9 cellular contexts compared by ENCODE assay signal in the genomic region with DNA sequence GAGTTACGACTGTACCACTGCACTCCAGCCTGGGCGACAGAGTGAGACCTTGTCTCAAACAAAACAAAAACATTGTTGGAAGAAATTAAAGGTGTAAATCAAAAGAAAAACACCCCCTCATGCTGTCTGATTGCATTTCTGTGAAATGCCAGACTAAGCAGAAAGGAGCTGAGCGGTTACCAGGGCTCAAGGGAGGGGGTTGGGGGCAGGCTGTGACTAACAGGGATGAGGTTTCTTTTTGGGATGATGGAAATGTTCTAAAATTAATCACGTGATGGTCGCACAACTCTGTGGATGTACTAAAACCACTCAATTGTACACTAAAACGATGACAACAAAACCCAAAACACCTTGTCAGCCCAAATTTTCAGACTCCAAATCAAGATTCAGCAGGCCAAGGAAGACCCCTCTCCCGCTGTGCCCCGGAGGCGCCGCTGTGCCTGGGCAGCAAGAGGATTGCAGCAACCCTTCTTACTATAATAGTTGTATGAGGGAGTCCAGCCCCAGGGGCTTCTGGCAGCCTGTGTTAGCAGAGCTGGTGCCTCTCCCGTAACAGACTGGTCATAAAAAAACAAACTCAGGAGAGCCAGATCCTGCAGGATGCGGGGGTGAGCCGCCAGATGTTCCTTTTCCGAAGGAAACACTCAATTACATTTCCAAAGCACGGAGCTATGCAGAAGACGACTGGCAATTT. TPM values are rescaled to one million over a fixed set of nuclear protein-coding genes. Genes with fewer than 3 reads are reported as not detected.
DNase-seq lines count a peak whose midpoint lies in the region; ATAC-seq and TF ChIP-seq lines count a peak whose summit lies in the region.
"Had no signal": no experiment of that assay in that cellular context is flagged by ENCODE, and none has a peak within 500 bp of the region (broad histone marks: within the 10 kb centered on the region; RNA-seq: fewer than 3 reads in every experiment).

No MANE protein-coding gene starts in this region.

- no peak for ATAC-seq in HG03565 (IDR thresholded peaks at IDR 0.05; ENCODE audit: unreplicated experiment)

- H3K36me3 ChIP-seq in BE2C (peaks cover 42% of the 10 kb centered on the region), SK-N-SH (replicated peaks in 1 of 2; ENCODE audit: control insufficient read depth in 1 of 2, insufficient read depth in 2 of 2, low read length in 1 of 2) (peaks cover 18 to 36% of the 10 kb centered on the region in 2 experiments)

- H3K27me3 ChIP-seq in BE2C (no peaks in the 10 kb centered on the region), SK-N-SH (ENCODE audit: insufficient read depth) (no peaks in the 10 kb centered on the region)

- H3K9ac ChIP-seq in SK-N-SH: no peak overlapping the region; the same call in 1 of the 2 replicates

- peak overlapping the region; percentile 60 for H3K4me3 Mint-ChIP-seq in osteocyte (ENCODE audit: unreplicated experiment)

- H3K4me3 ChIP-seq in BE2C (ENCODE audit: low read depth, low read length) (peak overlapping the region; percentile 19), SK-N-SH (ENCODE audit: low read depth in 2 of 2, low read length in 1 of 2) (no peak overlapping the region), fibroblast of pulmonary artery (replicated peaks; ENCODE audit: low read depth, low read length) (no peak overlapping the region)

- peak overlapping the region; percentile 47; the same call in 1 of the 2 replicates for H3K4me2 ChIP-seq in SK-N-SH

- H2AFZ ChIP-seq in SK-N-SH (ENCODE audit: low read depth): no peak overlapping the region

- H3K27ac ChIP-seq in SK-N-SH (ENCODE audit: low read depth in 2 of 2, low read length in 1 of 2): peak overlapping the region; percentile 45 to 94

- H3F3A ChIP-seq in SK-N-SH (replicated peaks; ENCODE audit: insufficient read depth): no peaks in the 10 kb centered on the region

- WGBS in SK-N-SH (ENCODE audit: low lambda C conversion rate): 42% methylated on average over 15 of the region's 16 CpGs

- TF ChIP-seq CTCF in BE2C (IDR thresholded peaks at IDR 0.05; ENCODE audit: low read depth, low read length) (no peak), SK-N-SH (IDR thresholded peaks at IDR 0.05) (no peak), fibroblast of pulmonary artery (IDR thresholded peaks at IDR 0.05; ENCODE audit: low read length, missing control alignments) (no peak), osteocyte (IDR thresholded peaks at IDR 0.05) (no peak)

- H3K36me3 Mint-ChIP-seq in osteocyte (ENCODE audit: unreplicated experiment): peaks cover 20% of the 10 kb centered on the region

- peak overlapping the region; percentile 96 for H3K27ac Mint-ChIP-seq in osteocyte (ENCODE audit: unreplicated experiment)

- H3K79me2 ChIP-seq in SK-N-SH (ENCODE audit: insufficient read depth): peaks cover 21% of the 10 kb centered on the region; the same call in 1 of the 2 replicates

- TF ChIP-seq EP300 in SK-N-SH (IDR thresholded peaks at IDR 0.05; ENCODE audit: borderline replicate concordance in 1 of 2, low read depth in 1 of 2, low read length in 1 of 2): peak in 1 of 2 experiments; percentile 75; a peak in 1 of 4 replicates

- no peak for TF ChIP-seq RAD21 in SK-N-SH (IDR thresholded peaks at IDR 0.05; ENCODE audit: low read length)

- peak; percentile 90 for DNase-seq in BE2C
- peak; percentile 91 for DNase-seq in SK-N-SH
- DNase-seq in fibroblast of pulmonary artery (ENCODE audit: low read depth): peak; percentile 71
- DNase-seq in osteocyte (ENCODE audit: extremely low spot score, unreplicated experiment): peak; percentile 92
- DNase-seq in activated naive CD4-positive, alpha-beta T cell treated with Interleukin-2 at 50 U/mL for 16 hours: no peak
- no peak for DNase-seq in HuH-7.5 (ENCODE audit: low spot score)
- DNase-seq in RKO (ENCODE audit: low spot score): no peak
- DNase-seq: islet precursor cell had no signal

- CTCF ChIA-PET in SK-N-SH (lab: Yijun Ruan, JAX): interaction anchor here (0.7 to 6.2 kb wide), 14 partner anchors 16 to 144 kb away, joined by 3 to 44 read pairs (median 5); a partner anchor contains a TSS

- H3K4me1 Mint-ChIP-seq in osteocyte (ENCODE audit: unreplicated experiment): peaks cover 34% of the 10 kb centered on the region

- no peaks in the 10 kb centered on the region for H3K9me2 ChIP-seq in SK-N-SH

- H3K9me3 ChIP-seq in BE2C (no peaks in the 10 kb centered on the region), SK-N-SH (no peaks in the 10 kb centered on the region)

- no peaks in the 10 kb centered on the region for H3K27me3 Mint-ChIP-seq in osteocyte (ENCODE audit: unreplicated experiment)

- POLR2A ChIA-PET in SK-N-SH (lab: Yijun Ruan, JAX): interaction anchor here (1.1 to 1.5 kb wide), 2 partner anchors 31 to 107 kb away, joined by 6 to 10 read pairs; a partner anchor contains a TSS

- no peaks in the 10 kb centered on the region for H3K9me3 Mint-ChIP-seq in osteocyte (ENCODE audit: unreplicated experiment)

- H4K20me1 ChIP-seq in SK-N-SH (ENCODE audit: insufficient read depth): peaks cover 23% of the 10 kb centered on the region; the same call in 1 of the 2 replicates

- H3K4me1 ChIP-seq in BE2C (peaks cover 47% of the 10 kb centered on the region), SK-N-SH (ENCODE audit: control insufficient read depth in 1 of 2, insufficient read depth in 2 of 2, low read depth in 1 of 2, low read length in 1 of 2) (peaks cover 13 to 66% of the 10 kb centered on the region in 2 experiments)

TF ChIP-seq in SK-N-SH, 30 proteins besides CTCF, POLR2A, EP300 and RAD21:
- TF ChIP-seq TCF12 (IDR thresholded peaks at IDR 0.05): peak; percentile 55
- no peak for TF ChIP-seq YY1 (IDR thresholded peaks at IDR 0.05; ENCODE audit: low read depth)
- TF ChIP-seq NFIC (IDR thresholded peaks at IDR 0.05; ENCODE audit: borderline replicate concordance): no peak; the same call in 1 of the 2 replicates
- no peak for TF ChIP-seq TEAD4 (IDR thresholded peaks at IDR 0.05; ENCODE audit: borderline replicate concordance, insufficient read depth)
- TF ChIP-seq RCOR1 (IDR thresholded peaks at IDR 0.05; ENCODE audit: low read length): peak; percentile 69; the same call in 1 of the 2 replicates
- TF ChIP-seq, protein P1, sequence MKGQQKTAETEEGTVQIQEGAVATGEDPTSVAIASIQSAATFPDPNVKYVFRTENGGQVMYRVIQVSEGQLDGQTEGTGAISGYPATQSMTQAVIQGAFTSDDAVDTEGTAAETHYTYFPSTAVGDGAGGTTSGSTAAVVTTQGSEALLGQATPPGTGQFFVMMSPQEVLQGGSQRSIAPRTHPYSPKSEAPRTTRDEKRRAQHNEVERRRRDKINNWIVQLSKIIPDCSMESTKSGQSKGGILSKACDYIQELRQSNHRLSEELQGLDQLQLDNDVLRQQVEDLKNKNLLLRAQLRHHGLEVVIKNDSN (IDR thresholded peaks at IDR 0.05; ENCODE audit: borderline replicate concordance, low read depth): peak; percentile 43; the same call in 1 of the 2 replicates
- TF ChIP-seq GATA2 (CRISPR knock-in tag; IDR thresholded peaks at IDR 0.05): peak; percentile 39; the same call in 1 of the 2 replicates
- TF ChIP-seq GABPA (IDR thresholded peaks at IDR 0.05; ENCODE audit: low read depth): no peak
- TF ChIP-seq, protein P2, sequence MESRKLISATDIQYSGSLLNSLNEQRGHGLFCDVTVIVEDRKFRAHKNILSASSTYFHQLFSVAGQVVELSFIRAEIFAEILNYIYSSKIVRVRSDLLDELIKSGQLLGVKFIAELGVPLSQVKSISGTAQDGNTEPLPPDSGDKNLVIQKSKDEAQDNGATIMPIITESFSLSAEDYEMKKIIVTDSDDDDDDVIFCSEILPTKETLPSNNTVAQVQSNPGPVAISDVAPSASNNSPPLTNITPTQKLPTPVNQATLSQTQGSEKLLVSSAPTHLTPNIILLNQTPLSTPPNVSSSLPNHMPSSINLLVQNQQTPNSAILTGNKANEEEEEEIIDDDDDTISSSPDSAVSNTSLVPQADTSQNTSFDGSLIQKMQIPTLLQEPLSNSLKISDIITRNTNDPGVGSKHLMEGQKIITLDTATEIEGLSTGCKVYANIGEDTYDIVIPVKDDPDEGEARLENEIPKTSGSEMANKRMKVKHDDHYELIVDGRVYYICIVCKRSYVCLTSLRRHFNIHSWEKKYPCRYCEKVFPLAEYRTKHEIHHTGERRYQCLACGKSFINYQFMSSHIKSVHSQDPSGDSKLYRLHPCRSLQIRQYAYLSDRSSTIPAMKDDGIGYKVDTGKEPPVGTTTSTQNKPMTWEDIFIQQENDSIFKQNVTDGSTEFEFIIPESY (IDR thresholded peaks at IDR 0.05; ENCODE audit: borderline replicate concordance, low read depth): no peak
- peak; percentile 32 for TF ChIP-seq CHD2 (IDR thresholded peaks at IDR 0.05; ENCODE audit: low read length, partially characterized antibody)

RNA-seq across cellular contexts. Expression of a gene that starts 20.9 kb away (rescaled TPM):
- 3.5 TPM for polyA plus RNA-seq in BE2C (2012; ENCODE audit: insufficient read depth, insufficient read length, low read depth)
- polyA plus RNA-seq in SK-N-SH (2012; rRNA removed): 13.4 and 17.3 TPM in 2 replicates
- polyA plus RNA-seq in SK-N-SH (2012; cell fraction: cytosol; rRNA removed): 2.8 and 4.4 TPM in 2 replicates
- 93.5 and 127 TPM in 2 replicates for polyA plus RNA-seq in SK-N-SH (2012; cell fraction: nucleus; rRNA removed)
- total RNA-seq in osteocyte: 14.4 and 15.6 TPM in 2 replicates

RNA-seq across cellular contexts. Expression of a gene that starts 30.3 kb away (rescaled TPM):
- polyA plus RNA-seq in BE2C (2012; ENCODE audit: insufficient read depth, insufficient read length, low read depth): 0.68 TPM
- 6.5 and 9.1 TPM in 2 replicates for polyA plus RNA-seq in SK-N-SH (2012; rRNA removed)
- polyA plus RNA-seq in SK-N-SH (2012; cell fraction: cytosol; rRNA removed): 1.9 and 2.6 TPM in 2 replicates
- 40.0 and 44.0 TPM in 2 replicates for polyA plus RNA-seq in SK-N-SH (2012; cell fraction: nucleus; rRNA removed)
- total RNA-seq in osteocyte: 10.0 and 10.7 TPM in 2 replicates

RNA-seq across cellular contexts. Expression of a gene that starts 31.3 kb away (rescaled TPM):
- polyA plus RNA-seq in BE2C (2012; ENCODE audit: insufficient read depth, insufficient read length, low read depth): 1,009 TPM
- 386 and 534 TPM in 2 replicates for polyA plus RNA-seq in SK-N-SH (2012; rRNA removed)
- 223 and 307 TPM in 2 replicates for polyA plus RNA-seq in SK-N-SH (2012; cell fraction: cytosol; rRNA removed)
- 249 and 444 TPM in 2 replicates for polyA plus RNA-seq in SK-N-SH (2012; cell fraction: nucleus; rRNA removed)
- 253 and 259 TPM in 2 replicates for total RNA-seq in osteocyte

RNA-seq across cellular contexts. Expression of a gene that starts 43.0 kb away (rescaled TPM):
- 210 TPM for polyA plus RNA-seq in BE2C (2012; ENCODE audit: insufficient read depth, insufficient read length, low read depth)
- 71.8 and 84.0 TPM in 2 replicates for polyA plus RNA-seq in SK-N-SH (2012; rRNA removed)
- polyA plus RNA-seq in SK-N-SH (2012; cell fraction: cytosol; rRNA removed): 38.5 and 46.3 TPM in 2 replicates
- polyA plus RNA-seq in SK-N-SH (2012; cell fraction: nucleus; rRNA removed): 102 and 210 TPM in 2 replicates
- 74.9 and 81.9 TPM in 2 replicates for total RNA-seq in osteocyte

Comparison
In these comparisons a context has a peak if more than half of its experiments do, and no peak if none do; other contexts are left out.
1. DNase-seq: peak in BE2C (single experiment), SK-N-SH (single experiment), fibroblast of pulmonary artery (single experiment) and osteocyte (single experiment); none in activated naive CD4-positive, alpha-beta T cell treated with Interleukin-2 at 50 U/mL for 16 hours (single experiment), HuH-7.5 (single experiment) and RKO (single experiment).